In genomic region chrX:13074297-13075262, GRCh38 we compare ENCODE assay signal across 1 cellular context.
TF ChIP-seq lines count a peak whose summit lies in the region.

No MANE protein-coding gene starts in this region.

TF ChIP-seq in GM23338, 12 proteins besides CTCF, POLR2A, EP300 and RAD21 (continued from another document):
- TF ChIP-seq ZNF331 (CRISPR knock-in tag; IDR thresholded peaks at IDR 0.05; ENCODE audit: low read depth) (no peak), REST (IDR thresholded peaks at IDR 0.05; ENCODE audit: unreplicated experiment) (no peak), POLR2AphosphoS5 (IDR thresholded peaks at IDR 0.05; ENCODE audit: low read depth) (no peak), NANOG (IDR thresholded peaks at IDR 0.05; ENCODE audit: borderline replicate concordance) (no peak), EZH2 (IDR thresholded peaks at IDR 0.05; ENCODE audit: low read depth, unreplicated experiment) (no peak), JUNB (IDR thresholded peaks at IDR 0.05; ENCODE audit: unreplicated experiment) (no peak), ZNF114 (CRISPR knock-in tag; IDR thresholded peaks at IDR 0.05) (no peak)
- TF ChIP-seq, protein P1, sequence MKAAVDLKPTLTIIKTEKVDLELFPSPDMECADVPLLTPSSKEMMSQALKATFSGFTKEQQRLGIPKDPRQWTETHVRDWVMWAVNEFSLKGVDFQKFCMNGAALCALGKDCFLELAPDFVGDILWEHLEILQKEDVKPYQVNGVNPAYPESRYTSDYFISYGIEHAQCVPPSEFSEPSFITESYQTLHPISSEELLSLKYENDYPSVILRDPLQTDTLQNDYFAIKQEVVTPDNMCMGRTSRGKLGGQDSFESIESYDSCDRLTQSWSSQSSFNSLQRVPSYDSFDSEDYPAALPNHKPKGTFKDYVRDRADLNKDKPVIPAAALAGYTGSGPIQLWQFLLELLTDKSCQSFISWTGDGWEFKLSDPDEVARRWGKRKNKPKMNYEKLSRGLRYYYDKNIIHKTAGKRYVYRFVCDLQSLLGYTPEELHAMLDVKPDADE (IDR thresholded peaks at IDR 0.05), result no peak
